8 cellular contexts compared by ENCODE assay signal in genomic region chr12:124399622-124400021, GRCh38.
DNase-seq lines count a peak whose midpoint lies in the region; ATAC-seq and TF ChIP-seq lines count a peak whose summit lies in the region.

No MANE protein-coding gene starts in this region.

- peak; percentile 79 for TF ChIP-seq CTCF in type B pancreatic cell (conservative IDR thresholded peaks at IDR 0.05)

- peak; percentile 58 for DNase-seq in COLO829 (ENCODE audit: low spot score)
- peak; percentile 49 for DNase-seq in KBM-7
- DNase-seq in activated T-cell treated with anti-CD3 and anti-CD28 coated beads, Interleukin-2, amount 50 U/mL, for 72 hours, result peak; percentile 22 to 35
- DNase-seq in iPS-NIHi7 (ENCODE audit: extremely low spot score), result peak; percentile 74
- no peak for DNase-seq in type B pancreatic cell (ENCODE audit: extremely low spot score, unreplicated experiment)
- no peak for DNase-seq in mucosa of gallbladder (ENCODE audit: low spot score)
- no peak for DNase-seq in AG08395 (ENCODE audit: low spot score)

- H3K27ac Mint-ChIP-seq in activated T-cell treated with anti-CD3 and anti-CD28 coated beads, Interleukin-2, amount 50 U/mL, for 72 hours, result no peak overlapping the region
- H3K27ac Mint-ChIP-seq in type B pancreatic cell, result no peak overlapping the region

- in situ Hi-C loops in KBM-7 (cut with MboI; ENCODE audit: low pct_unique_long_range_greater_than_20kb, low sequenced_read_pairs), result no loop called here

- H3K36me3 Mint-ChIP-seq in activated T-cell treated with anti-CD3 and anti-CD28 coated beads, Interleukin-2, amount 50 U/mL, for 72 hours (ENCODE audit: insufficient read depth in 2 of 2), result peaks cover 0 to 5% of the 10 kb centered on the region in 2 donors
- H3K36me3 Mint-ChIP-seq in type B pancreatic cell, result peaks cover 12% of the 10 kb centered on the region

- no peak overlapping the region for H3K4me3 Mint-ChIP-seq in activated T-cell treated with anti-CD3 and anti-CD28 coated beads, Interleukin-2, amount 50 U/mL, for 72 hours
- peak overlapping the region; percentile 21 for H3K4me3 Mint-ChIP-seq in type B pancreatic cell

- H3K9me3 Mint-ChIP-seq in activated T-cell treated with anti-CD3 and anti-CD28 coated beads, Interleukin-2, amount 50 U/mL, for 72 hours, result no peaks in the 10 kb centered on the region
- H3K9me3 Mint-ChIP-seq in type B pancreatic cell, result no peaks in the 10 kb centered on the region

- no peak for ATAC-seq in activated T-cell treated with anti-CD3 and anti-CD28 coated beads, Interleukin-2, amount 50 U/mL, for 72 hours (replicated peaks in 1 of 2)
- ATAC-seq in GM21737 (IDR thresholded peaks at IDR 0.05; ENCODE audit: unreplicated experiment), result no peak

- H3K4me1 Mint-ChIP-seq in activated T-cell treated with anti-CD3 and anti-CD28 coated beads, Interleukin-2, amount 50 U/mL, for 72 hours (ENCODE audit: low read depth), result no peaks in the 10 kb centered on the region
- H3K4me1 Mint-ChIP-seq in type B pancreatic cell (ENCODE audit: unreplicated experiment), result peaks cover 37% of the 10 kb centered on the region

- no peaks in the 10 kb centered on the region for H3K27me3 Mint-ChIP-seq in activated T-cell treated with anti-CD3 and anti-CD28 coated beads, Interleukin-2, amount 50 U/mL, for 72 hours (ENCODE audit: low read depth)
- no peaks in the 10 kb centered on the region for H3K27me3 Mint-ChIP-seq in type B pancreatic cell

Comparison
In these comparisons a context has a peak if more than half of its experiments do, and no peak if none do; other contexts are left out.
1. DNase-seq: peak in COLO829 (single experiment), KBM-7 (single experiment), activated T-cell treated with anti-CD3 and anti-CD28 coated beads, Interleukin-2, amount 50 U/mL, for 72 hours (2 of 2) and iPS-NIHi7 (single experiment); none in type B pancreatic cell (single experiment), mucosa of gallbladder (single experiment) and AG08395 (single experiment).